8 cellular contexts compared by ENCODE assay signal in genomic region chr15:55267401-55268053, GRCh38. TPM values are rescaled to one million over a fixed set of nuclear protein-coding genes. Genes with fewer than 3 reads are reported as not detected.
DNase-seq lines count a peak whose midpoint lies in the region; ATAC-seq and TF ChIP-seq lines count a peak whose summit lies in the region.

No MANE protein-coding gene starts in this region.

- H3K9me3 ChIP-seq in BLaER1 treated with 17β-estradiol and CSF1 and Interleukin-3, amounts not matched to agents 10 nM and 100 nM (replicated peaks in 1 of 11), result peaks cover 0 to 6% (median 4%) of the 10 kb centered on the region in 11 experiments; a peak in 7 of 22 replicates
- H3K9me3 ChIP-seq in GM23248 (ENCODE audit: low read depth) (no peaks in the 10 kb centered on the region), PC-9 (ENCODE audit: insufficient read depth, low read depth) (no peaks in the 10 kb centered on the region)

- H3K9me2 ChIP-seq in GM23248 (ENCODE audit: insufficient read depth), result no peaks in the 10 kb centered on the region
- no peaks in the 10 kb centered on the region for H3K9me2 ChIP-seq in PC-9 (ENCODE audit: insufficient read depth)

- peak overlapping the region; percentile 53 to 87 (median 77); a peak in 21 of 22 replicates for H3K27ac ChIP-seq in BLaER1 treated with 17β-estradiol and CSF1 and Interleukin-3, amounts not matched to agents 10 nM and 100 nM
- H3K27ac ChIP-seq in foreskin keratinocyte, result peak overlapping the region; percentile 12
- no peak overlapping the region for H3K27ac ChIP-seq in GM23248
- no peak overlapping the region for H3K27ac ChIP-seq in PC-9

- peak overlapping the region; percentile 70 to 90 (median 79) for H3K4me2 ChIP-seq in BLaER1 treated with 17β-estradiol and CSF1 and Interleukin-3, amounts not matched to agents 10 nM and 100 nM
- H3K4me2 ChIP-seq in GM23248 (ENCODE audit: unreplicated experiment) (no peak overlapping the region), PC-9 (no peak overlapping the region)

- BruUV-seq in PC-9 (replicated peaks; lab: Mats Ljungman, UMichigan), result no TSS peak

- peak; percentile 64 for DNase-seq in KBM-7
- DNase-seq in activated CD8-positive, alpha-beta T cell treated with anti-CD3 and anti-CD28 coated beads for 36 hours, result peak; percentile 87
- peak in 1 of 2 donors; percentile 53 for DNase-seq in foreskin keratinocyte
- peak; percentile 65 for DNase-seq in stimulated activated CD8-positive, alpha-beta memory T cell treated with anti-CD3 and anti-CD28 coated beads, Interleukin-12 subunit alpha, Interleukin-12 subunit beta, amount 100 ng/mL, for 1 hour (ENCODE audit: low read depth)
- no peak for DNase-seq in GM23248
- no peak for DNase-seq in PC-9

- no peaks in the 10 kb centered on the region for H3K27me3 Mint-ChIP-seq in activated CD8-positive, alpha-beta T cell treated with anti-CD3 and anti-CD28 coated beads for 36 hours

- peaks cover 70% of the 10 kb centered on the region for H3K36me3 Mint-ChIP-seq in activated CD8-positive, alpha-beta T cell treated with anti-CD3 and anti-CD28 coated beads for 36 hours (ENCODE audit: low read depth)

- no peaks in the 10 kb centered on the region for H4K20me1 ChIP-seq in BLaER1 treated with 17β-estradiol and CSF1 and Interleukin-3, amounts not matched to agents 10 nM and 100 nM
- H4K20me1 ChIP-seq in GM23248 (ENCODE audit: insufficient read depth) (no peaks in the 10 kb centered on the region), PC-9 (ENCODE audit: insufficient read depth) (no peaks in the 10 kb centered on the region)

- peaks cover 76% of the 10 kb centered on the region for H3K4me1 Mint-ChIP-seq in activated CD8-positive, alpha-beta T cell treated with anti-CD3 and anti-CD28 coated beads for 36 hours (ENCODE audit: low read depth)

- H3K9ac ChIP-seq in BLaER1 treated with 17β-estradiol and CSF1 and Interleukin-3, amounts not matched to agents 10 nM and 100 nM, result peak overlapping the region; percentile 40 to 73 (median 68); a peak in 21 of 22 replicates
- no peak overlapping the region for H3K9ac ChIP-seq in GM23248

- H3K36me3 ChIP-seq in BLaER1 treated with 17β-estradiol and CSF1 and Interleukin-3, amounts not matched to agents 10 nM and 100 nM, result peaks cover 0 to 87% (median 46%) of the 10 kb centered on the region in 11 experiments; a peak in 15 of 22 replicates
- H3K36me3 ChIP-seq in GM23248 (ENCODE audit: low read depth) (no peaks in the 10 kb centered on the region), PC-9 (ENCODE audit: low read depth) (no peaks in the 10 kb centered on the region)

- in situ Hi-C loops in KBM-7 (cut with MboI; ENCODE audit: low pct_unique_long_range_greater_than_20kb, low sequenced_read_pairs), result no loop called here
- in situ Hi-C loops in GM23248 (cut with MboI), result no loop called here

- H3F3A ChIP-seq in GM23248 (ENCODE audit: insufficient read depth) (no peaks in the 10 kb centered on the region), PC-9 (ENCODE audit: insufficient read depth, low read depth) (no peaks in the 10 kb centered on the region)

- H2AFZ ChIP-seq in GM23248, result no peak overlapping the region
- H2AFZ ChIP-seq in PC-9, result no peak overlapping the region

- peak overlapping the region in 8 of 10 experiments; percentile 3 to 47 (median 20); a peak in 13 of 20 replicates for H3K4me3 ChIP-seq in BLaER1 treated with 17β-estradiol and CSF1 and Interleukin-3, amounts not matched to agents 10 nM and 100 nM
- H3K4me3 ChIP-seq in GM23248 (no peak overlapping the region), PC-9 (no peak overlapping the region)

- peaks cover 20 to 76% (median 47%) of the 10 kb centered on the region in 10 experiments for H3K4me1 ChIP-seq in BLaER1 treated with 17β-estradiol and CSF1 and Interleukin-3, amounts not matched to agents 10 nM and 100 nM
- no peaks in the 10 kb centered on the region for H3K4me1 ChIP-seq in foreskin keratinocyte
- H3K4me1 ChIP-seq in GM23248 (ENCODE audit: insufficient read depth), result peaks cover 8% of the 10 kb centered on the region; the same call in 1 of the 2 replicates
- H3K4me1 ChIP-seq in PC-9 (replicated peaks; ENCODE audit: insufficient read depth), result no peaks in the 10 kb centered on the region

- H3K27me3 ChIP-seq in BLaER1 treated with 17β-estradiol and CSF1 and Interleukin-3, amounts not matched to agents 10 nM and 100 nM, result no peaks in the 10 kb centered on the region
- H3K27me3 ChIP-seq in foreskin keratinocyte, result no peaks in the 10 kb centered on the region
- H3K27me3 ChIP-seq in GM23248 (replicated peaks; ENCODE audit: insufficient read depth), result no peaks in the 10 kb centered on the region
- H3K27me3 ChIP-seq in PC-9 (ENCODE audit: insufficient read depth, low read depth), result no peaks in the 10 kb centered on the region

- CTCF ChIA-PET in activated CD8-positive, alpha-beta T cell treated with anti-CD3 and anti-CD28 coated beads for 36 hours (lab: Charles Lee), result interaction anchor here (0.9 to 2.0 kb wide), 8 partner anchors 9 to 40 kb away, joined by 3 to 11 read pairs (median 5); no protein-coding TSS in a partner anchor
- CTCF ChIA-PET in PC-9 (lab: Charles Lee), result no interaction called here

- 81 to 90% methylated on average over 10 of the region's 10 CpGs for WGBS in GM23248 (ENCODE audit: low coverage in 1 of 2, low lambda C conversion rate in 2 of 2, missing lambda C conversion rate in 2 of 2), 2 experiments

- no peak for TF ChIP-seq CTCF in activated CD8-positive, alpha-beta T cell treated with anti-CD3 and anti-CD28 coated beads for 36 hours (IDR thresholded peaks at IDR 0.05)
- TF ChIP-seq CTCF in foreskin keratinocyte (conservative IDR thresholded peaks at IDR 0.05) (no peak), PC-9 (conservative IDR thresholded peaks at IDR 0.05) (no peak)

- intact Hi-C loops in activated CD8-positive, alpha-beta T cell treated with anti-CD3 and anti-CD28 coated beads for 36 hours (cut with micrococcal nuclease), result no loop called here
- intact Hi-C loops in PC-9 (cut with micrococcal nuclease; ENCODE audit: unreplicated experiment), result no loop called here

- peaks cover 9% of the 10 kb centered on the region; the same call in 1 of the 2 replicates for H3K79me2 ChIP-seq in GM23248 (ENCODE audit: insufficient read depth)
- no peaks in the 10 kb centered on the region for H3K79me2 ChIP-seq in PC-9 (ENCODE audit: low read depth)

- ATAC-seq in GM21447 (IDR thresholded peaks at IDR 0.05; ENCODE audit: unreplicated experiment), result peak; percentile 94
- ATAC-seq in activated CD8-positive, alpha-beta T cell treated with anti-CD3 and anti-CD28 coated beads for 36 hours, result peak; percentile 91
- peak; percentile 92 for ATAC-seq in foreskin keratinocyte

- peak overlapping the region; percentile 72 for H3K4me3 Mint-ChIP-seq in activated CD8-positive, alpha-beta T cell treated with anti-CD3 and anti-CD28 coated beads for 36 hours

- POLR2A ChIA-PET in activated CD8-positive, alpha-beta T cell treated with anti-CD3 and anti-CD28 coated beads for 36 hours (lab: Charles Lee), result interaction anchor here (0.7 to 3.3 kb wide), 12 partner anchors 8 to 48 kb away, joined by 3 to 30 read pairs (median 4); no protein-coding TSS in a partner anchor
- POLR2A ChIA-PET in PC-9 (lab: Charles Lee; ENCODE audit: unreplicated experiment), result no interaction called here

- H3K9me3 Mint-ChIP-seq in activated CD8-positive, alpha-beta T cell treated with anti-CD3 and anti-CD28 coated beads for 36 hours, result no peaks in the 10 kb centered on the region

- peak overlapping the region; percentile 99 for H3K27ac Mint-ChIP-seq in activated CD8-positive, alpha-beta T cell treated with anti-CD3 and anti-CD28 coated beads for 36 hours

RNA-seq across cellular contexts. Expression of gene RAB27A, which starts 22.1 kb away (rescaled TPM):
- 100 to 1,000 TPM; 122 to 125 TPM for total RNA-seq in activated CD8-positive, alpha-beta T cell treated with anti-CD3 and anti-CD28 coated beads for 36 hours
- total RNA-seq in foreskin keratinocyte, result 8.8 and 11.0 TPM in 2 replicates
- polyA plus RNA-seq in foreskin keratinocyte, result 6.7 and 10.2 TPM in 2 replicates
- 5.4 and 9.5 TPM in 2 replicates for total RNA-seq in GM23248 (2014; rRNA removed; shearing (Covaris generic))
- polyA plus RNA-seq in GM23248 (2016; fragmentation: Nextera tagmentation; extraction: Ambion mirVana), result 9.0 and 9.1 TPM in 2 replicates
- total RNA-seq in PC-9 (2021), result 11.3 and 12.3 TPM in 2 replicates

RNA-seq across cellular contexts. Expression of gene PIGBOS1, which starts 51.4 kb away (rescaled TPM):
- 10 to 100 TPM; 10.5 to 13.2 TPM for total RNA-seq in activated CD8-positive, alpha-beta T cell treated with anti-CD3 and anti-CD28 coated beads for 36 hours
- total RNA-seq in foreskin keratinocyte (8.7 TPM in 2 replicates), PC-9 (2021) (9.9 and 10.8 TPM in 2 replicates)
- polyA plus RNA-seq in foreskin keratinocyte (11.4 and 12.3 TPM in 2 replicates), GM23248 (2016; fragmentation: Nextera tagmentation; extraction: Ambion mirVana) (14.5 and 16.8 TPM in 2 replicates)
- total RNA-seq in GM23248 (2014; rRNA removed; shearing (Covaris generic)), result 13.4 and 30.2 TPM in 2 replicates

RNA-seq across cellular contexts. Expression of gene PIGB, which starts 51.5 kb away (rescaled TPM):
- total RNA-seq in activated CD8-positive, alpha-beta T cell treated with anti-CD3 and anti-CD28 coated beads for 36 hours, result 10 to 100 TPM; 14.0 to 17.5 TPM
- total RNA-seq in foreskin keratinocyte (12.7 and 14.9 TPM in 2 replicates), PC-9 (2021) (12.2 and 17.1 TPM in 2 replicates)
- polyA plus RNA-seq in foreskin keratinocyte (9.6 and 11.6 TPM in 2 replicates), GM23248 (2016; fragmentation: Nextera tagmentation; extraction: Ambion mirVana) (17.2 and 18.3 TPM in 2 replicates)
- 10.4 and 10.6 TPM in 2 replicates for total RNA-seq in GM23248 (2014; rRNA removed; shearing (Covaris generic))

Comparison
In these comparisons a context has a peak if more than half of its experiments do, and no peak if none do; other contexts are left out.
1. H3K27ac ChIP-seq: peak in BLaER1 treated with 17β-estradiol and CSF1 and Interleukin-3, amounts not matched to agents 10 nM and 100 nM (11 of 11) and foreskin keratinocyte (single experiment); none in GM23248 (single experiment) and PC-9 (single experiment).
2. H3K4me2 ChIP-seq: peak in BLaER1 treated with 17β-estradiol and CSF1 and Interleukin-3, amounts not matched to agents 10 nM and 100 nM (11 of 11); none in GM23248 (single experiment) and PC-9 (single experiment).
3. H3K4me3 ChIP-seq: peak in BLaER1 treated with 17β-estradiol and CSF1 and Interleukin-3, amounts not matched to agents 10 nM and 100 nM (8 of 10); none in GM23248 (single experiment) and PC-9 (single experiment).
4. DNase-seq: peak in KBM-7 (single experiment), activated CD8-positive, alpha-beta T cell treated with anti-CD3 and anti-CD28 coated beads for 36 hours (single experiment) and stimulated activated CD8-positive, alpha-beta memory T cell treated with anti-CD3 and anti-CD28 coated beads, Interleukin-12 subunit alpha, Interleukin-12 subunit beta, amount 100 ng/mL, for 1 hour (single experiment); none in GM23248 (single experiment) and PC-9 (0 of 2).
5. Peak in every context shown above with its lines, with median percentiles within 50 percentile points of each other: ATAC-seq.